Comparison of ENCODE assay signal across 8 cellular contexts in the genomic region with DNA sequence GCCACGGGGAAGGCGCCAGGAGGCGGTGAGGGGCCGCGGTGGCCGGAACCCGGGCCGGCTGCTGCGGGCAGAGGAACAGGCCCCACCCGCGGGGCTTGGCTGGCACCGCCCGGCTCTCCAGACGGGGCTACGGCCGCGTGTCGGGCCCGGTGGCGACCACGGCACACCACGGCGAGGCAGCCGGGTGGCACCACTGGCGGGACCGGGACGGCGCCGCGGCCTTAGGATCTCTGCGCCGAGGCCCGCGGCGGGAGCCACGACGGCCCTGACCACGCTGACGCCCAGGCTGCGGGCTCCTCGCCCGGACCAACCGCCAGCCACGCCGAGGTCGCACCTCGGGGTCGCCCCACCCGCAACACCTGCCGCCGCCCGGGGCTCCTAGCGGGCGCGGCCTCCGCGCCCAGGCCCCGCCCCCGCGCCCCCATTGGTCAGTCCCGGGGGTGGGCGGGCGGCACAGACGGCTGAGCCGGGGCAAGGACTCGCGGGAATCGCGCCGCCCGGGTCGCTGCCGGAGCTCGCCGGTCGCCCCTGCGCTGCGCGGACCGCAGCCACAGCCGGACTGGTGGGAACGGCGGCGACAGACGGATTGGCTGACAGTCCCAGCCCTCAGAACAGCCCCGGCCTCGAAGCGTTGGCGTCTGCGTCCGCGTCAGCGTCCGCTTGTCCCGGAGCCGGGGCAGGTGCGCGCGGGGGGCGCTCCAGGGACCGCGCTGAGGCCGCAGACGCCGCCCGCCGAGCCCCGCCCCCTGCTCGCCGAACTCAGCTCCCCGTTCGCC. TPM values are rescaled to one million over a fixed set of nuclear protein-coding genes. Genes with fewer than 3 reads are reported as not detected.
DNase-seq lines count a peak whose midpoint lies in the region; ATAC-seq and TF ChIP-seq lines count a peak whose summit lies in the region.

Gene BMP8A (plus strand): TSS at position 491 of the 776 bp plus-strand sequence. CDS start 356 bp downstream, outside the sequence.

- no peaks in the 10 kb centered on the region for H3K27me3 ChIP-seq in CD4-positive, CD25-positive, alpha-beta regulatory T cell (ENCODE audit: control insufficient read depth, insufficient read depth, low read length)
- H3K27me3 ChIP-seq in cardiac muscle cell = peaks cover 57% of the 10 kb centered on the region

- peak; percentile 86 for ATAC-seq in CD4-positive, CD25-positive, alpha-beta regulatory T cell (ENCODE audit: low read depth in 2 of 2)
- ATAC-seq in GM19328 (IDR thresholded peaks at IDR 0.05; ENCODE audit: unreplicated experiment) = peak; percentile 78
- no peak for ATAC-seq in sciatic nerve

- no peaks in the 10 kb centered on the region for H3K36me3 Mint-ChIP-seq in CD4-positive, CD25-positive, alpha-beta regulatory T cell

- POLR2A ChIA-PET in RWPE1 (lab: Yijun Ruan, JAX; ENCODE audit: low non-redundant PET) = no interaction called here

- H3K36me3 ChIP-seq in CD4-positive, CD25-positive, alpha-beta regulatory T cell (ENCODE audit: control insufficient read depth, insufficient read depth, low read length) = peaks cover 14% of the 10 kb centered on the region
- peaks cover 12% of the 10 kb centered on the region for H3K36me3 ChIP-seq in cardiac muscle cell

- peak within 1 kb of the TSS; percentile 56 to 87 (median 78) for H3K4me3 Mint-ChIP-seq in CD4-positive, CD25-positive, alpha-beta regulatory T cell

- peaks cover 0 to 14% (median 2%) of the 10 kb centered on the region in 4 donors for H3K4me1 Mint-ChIP-seq in CD4-positive, CD25-positive, alpha-beta regulatory T cell

- TF ChIP-seq CTCF in RWPE1 (conservative IDR thresholded peaks at IDR 0.05; ENCODE audit: low read depth) (no peak), cardiac muscle cell (IDR thresholded peaks at IDR 0.05; ENCODE audit: low read depth, low read length) (no peak)

- H3K4me1 ChIP-seq in CD4-positive, CD25-positive, alpha-beta regulatory T cell (ENCODE audit: control insufficient read depth, insufficient read depth, low read length, poor library complexity, severe bottlenecking) = peaks cover 5% of the 10 kb centered on the region
- H3K4me1 ChIP-seq in cardiac muscle cell (ENCODE audit: low read depth) = no peaks in the 10 kb centered on the region

- peaks cover 35% of the 10 kb centered on the region for H3K27me3 Mint-ChIP-seq in CD4-positive, CD25-positive, alpha-beta regulatory T cell

- no peak within 1 kb of the TSS for H3K4me3 ChIP-seq in CD4-positive, CD25-positive, alpha-beta regulatory T cell (ENCODE audit: low read depth, low read length)
- H3K4me3 ChIP-seq in cardiac muscle cell = peak within 1 kb of the TSS; percentile 35

- H3K9me3 Mint-ChIP-seq in CD4-positive, CD25-positive, alpha-beta regulatory T cell = no peaks in the 10 kb centered on the region

- intact Hi-C loops in sciatic nerve (cut with DNase I) = no loop called here

- H3K27ac Mint-ChIP-seq in CD4-positive, CD25-positive, alpha-beta regulatory T cell = peak within 1 kb of the TSS in 1 of 3 donors; percentile 38

- H3K27ac ChIP-seq in CD4-positive, CD25-positive, alpha-beta regulatory T cell (ENCODE audit: insufficient read depth, low read length, poor library complexity, severe bottlenecking) = no peak within 1 kb of the TSS
- no peak within 1 kb of the TSS for H3K27ac ChIP-seq in RWPE1
- H3K27ac ChIP-seq in cardiac muscle cell = no peak within 1 kb of the TSS

- H3K9me3 ChIP-seq in CD4-positive, CD25-positive, alpha-beta regulatory T cell (ENCODE audit: control insufficient read depth in 2 of 2, low read length in 2 of 2) = no peaks in the 10 kb centered on the region
- H3K9me3 ChIP-seq in cardiac muscle cell (ENCODE audit: low read depth) = no peaks in the 10 kb centered on the region

- peak; percentile 68 to 71 (median 69) for DNase-seq in CD4-positive, CD25-positive, alpha-beta regulatory T cell
- peak; percentile 62 for DNase-seq in HPDE6-E6E7 (ENCODE audit: extremely low spot score)
- peak; percentile 80 for DNase-seq in RWPE1 (ENCODE audit: low spot score)
- DNase-seq in activated effector memory CD4-positive, alpha-beta T cell treated with anti-CD3 and anti-CD28 coated beads, Interleukin-2, amount 50 U/mL, for 16 hours = peak; percentile 91
- peak; percentile 34 to 81 for DNase-seq in cardiac muscle cell (ENCODE audit: low read depth in 1 of 2, low spot score in 1 of 2)
- DNase-seq in sciatic nerve (ENCODE audit: low spot score) = peak; percentile 70
- DNase-seq in NCI-H1048 (lab: John Stamatoyannopoulos, UW) = no peak

- CTCF ChIA-PET in RWPE1 (lab: Yijun Ruan, JAX) = no interaction called here

RNA-seq across cellular contexts. Expression of gene BMP8A, which starts in this region (rescaled TPM):
- 0.35 TPM for total RNA-seq in CD4-positive, CD25-positive, alpha-beta regulatory T cell
- polyA plus RNA-seq in CD4-positive, CD25-positive, alpha-beta regulatory T cell = not detected
- total RNA-seq in cardiac muscle cell (0.09 and 0.46 TPM in 2 replicates), sciatic nerve (8.3 TPM)
- polyA plus RNA-seq in cardiac muscle cell = 0.54 and 0.70 TPM in 2 replicates

Comparison
In these comparisons a context has a peak if more than half of its experiments do, and no peak if none do; other contexts are left out.
1. Peak in DNase-seq and ATAC-seq in CD4-positive, CD25-positive, alpha-beta regulatory T cell; RNA of the gene not detected or under 1 TPM.
2. Peak in DNase-seq and H3K4me3 ChIP-seq in cardiac muscle cell; RNA of the gene not detected or under 1 TPM.